ENCODE assay signal across 19 cellular contexts in the genomic region with DNA sequence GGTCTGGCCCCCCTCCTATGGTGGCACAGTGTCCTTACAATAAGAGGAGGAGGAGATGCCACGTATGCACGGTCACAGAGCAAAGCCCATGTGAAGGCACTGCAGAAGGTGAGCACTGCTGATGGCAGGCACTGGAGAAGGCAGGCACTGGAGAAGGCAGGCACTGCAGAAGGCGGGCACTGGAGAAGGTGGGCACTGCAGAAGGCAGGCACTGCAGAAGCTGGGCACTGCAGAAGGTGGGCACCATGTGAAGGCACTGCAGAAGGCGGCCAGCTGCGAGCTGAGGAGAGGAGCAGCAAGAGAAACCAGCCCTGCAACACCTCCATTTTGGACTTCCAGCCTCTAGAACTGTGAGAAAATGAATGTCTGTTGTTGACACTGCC. TPM values are rescaled to one million over a fixed set of nuclear protein-coding genes. Genes with fewer than 3 reads are reported as not detected.
DNase-seq lines count a peak whose midpoint lies in the region; ATAC-seq and TF ChIP-seq lines count a peak whose summit lies in the region.
"Had no signal": no experiment of that assay in that cellular context is flagged by ENCODE, and none has a peak within 500 bp of the region (broad histone marks: within the 10 kb centered on the region; RNA-seq: fewer than 3 reads in every experiment).

No MANE protein-coding gene starts in this region.

- no peaks in the 10 kb centered on the region for H3K36me3 ChIP-seq in CD8-positive, alpha-beta T cell (ENCODE audit: insufficient read depth, low read length)
- H3K36me3 ChIP-seq: adrenal gland, gastrocnemius medialis, neural progenitor cell, SJCRH30 had no signal

- no peaks in the 10 kb centered on the region for H3K9me3 Mint-ChIP-seq in T-helper 2 cell treated with Interferon-gamma antibody and Interleukin-4, amounts not matched to agents 5 μg/mL and 100 μg/mL, for 36 hours
- H3K9me3 Mint-ChIP-seq in CD8-positive, alpha-beta T cell, result no peaks in the 10 kb centered on the region
- H3K9me3 Mint-ChIP-seq in activated CD4-positive, alpha-beta memory T cell treated with anti-CD3 and anti-CD28 coated beads, Interleukin-2, amount 10 ng/mL, durations not matched to agents 7 days and 5 days, result peaks cover 2% of the 10 kb centered on the region
- peaks cover 0 to 19% (median 8%) of the 10 kb centered on the region in 6 donors for H3K9me3 Mint-ChIP-seq in immature natural killer cell

- peak overlapping the region; percentile 20 for H3K27ac Mint-ChIP-seq in T-helper 2 cell treated with Interferon-gamma antibody and Interleukin-4, amounts not matched to agents 5 μg/mL and 100 μg/mL, for 36 hours
- H3K27ac Mint-ChIP-seq in CD8-positive, alpha-beta T cell, result peak overlapping the region; percentile 87
- H3K27ac Mint-ChIP-seq in activated CD4-positive, alpha-beta memory T cell treated with anti-CD3 and anti-CD28 coated beads, Interleukin-2, amount 10 ng/mL, durations not matched to agents 7 days and 5 days, result peak overlapping the region; percentile 84
- peak overlapping the region; percentile 99 to 100 (median 99) for H3K27ac Mint-ChIP-seq in immature natural killer cell
- H3K27ac Mint-ChIP-seq: neural progenitor cell had no signal

- H3K4me1 Mint-ChIP-seq in T-helper 2 cell treated with Interferon-gamma antibody and Interleukin-4, amounts not matched to agents 5 μg/mL and 100 μg/mL, for 36 hours (ENCODE audit: low read depth), result peaks cover 42% of the 10 kb centered on the region
- peaks cover 33% of the 10 kb centered on the region for H3K4me1 Mint-ChIP-seq in CD8-positive, alpha-beta T cell (ENCODE audit: low read depth)
- peaks cover 45% of the 10 kb centered on the region for H3K4me1 Mint-ChIP-seq in activated CD4-positive, alpha-beta memory T cell treated with anti-CD3 and anti-CD28 coated beads, Interleukin-2, amount 10 ng/mL, durations not matched to agents 7 days and 5 days
- H3K4me1 Mint-ChIP-seq in immature natural killer cell, result peaks cover 51 to 59% of the 10 kb centered on the region in 2 donors

- H3K4me3 Mint-ChIP-seq in T-helper 2 cell treated with Interferon-gamma antibody and Interleukin-4, amounts not matched to agents 5 μg/mL and 100 μg/mL, for 36 hours, result peak overlapping the region; percentile 76
- H3K4me3 Mint-ChIP-seq in CD8-positive, alpha-beta T cell, result peak overlapping the region; percentile 76
- no peak overlapping the region for H3K4me3 Mint-ChIP-seq in activated CD4-positive, alpha-beta memory T cell treated with anti-CD3 and anti-CD28 coated beads, Interleukin-2, amount 10 ng/mL, durations not matched to agents 7 days and 5 days
- H3K4me3 Mint-ChIP-seq in immature natural killer cell, result peak overlapping the region; percentile 87 to 94 (median 90)
- H3K4me3 Mint-ChIP-seq: neural progenitor cell had no signal

- ATAC-seq in CD8-positive, alpha-beta T cell, result no peak
- ATAC-seq in HG02970 (IDR thresholded peaks at IDR 0.05; ENCODE audit: low FRiP score, unreplicated experiment), result no peak
- ATAC-seq: gastrocnemius medialis, HCT116 had no signal

- DNase-seq in T-helper 2 cell treated with Interferon-gamma antibody and Interleukin-4, amounts not matched to agents 5 μg/mL and 100 μg/mL, for 36 hours (ENCODE audit: low spot score), result no peak
- no peak for DNase-seq in T-helper 2 cell
- DNase-seq in CD8-positive, alpha-beta T cell, result no peak
- DNase-seq in activated CD4-positive, alpha-beta memory T cell treated with anti-CD3 and anti-CD28 coated beads, Interleukin-2, amount 10 ng/mL, durations not matched to agents 7 days and 5 days, result no peak
- peak in 1 of 3 donors; percentile 14 for DNase-seq in immature natural killer cell
- DNase-seq in iPS-NIHi11 (ENCODE audit: low spot score), result no peak
- DNase-seq in caudate nucleus (lab: John Stamatoyannopoulos, UW), result no peak
- DNase-seq: adrenal gland, gastrocnemius medialis, kidney glomerular epithelial cell, NCI-H187 treated with DMSO at 0.1 percent for 48 hours, NCI-H226, SJCRH30 had no signal

- CTCF ChIA-PET in CD8-positive, alpha-beta T cell (lab: Charles Lee), result interaction anchor here (1.1 kb wide), 1 partner anchor 9 kb away, joined by 3 read pairs; no protein-coding TSS in a partner anchor
- CTCF ChIA-PET in activated CD4-positive, alpha-beta memory T cell treated with anti-CD3 and anti-CD28 coated beads, Interleukin-2, amount 10 ng/mL, durations not matched to agents 7 days and 5 days (lab: Charles Lee), result interaction anchor here (1.7 kb wide), 1 partner anchor 40 kb away, joined by 9 read pairs; no protein-coding TSS in a partner anchor

- H3K27ac ChIP-seq in CD8-positive, alpha-beta T cell (ENCODE audit: low read depth, low read length), result no peak overlapping the region
- H3K27ac ChIP-seq in caudate nucleus (ENCODE audit: low read depth, low read length), result no peak overlapping the region
- H3K27ac ChIP-seq: 22Rv1, adrenal gland, gastrocnemius medialis, neural progenitor cell, SJCRH30 had no signal

- no peak overlapping the region for H3K4me3 ChIP-seq in CD8-positive, alpha-beta T cell (ENCODE audit: low read depth, low read length)
- H3K4me3 ChIP-seq: adrenal gland, gastrocnemius medialis, K562, neural progenitor cell, SJCRH30, skin epidermis had no signal

- POLR2A ChIA-PET in CD8-positive, alpha-beta T cell (lab: Charles Lee), result interaction anchor here (2.1 kb wide), 1 partner anchor 183 kb away, joined by 5 read pairs; a partner anchor contains a TSS
- POLR2A ChIA-PET in activated CD4-positive, alpha-beta memory T cell treated with anti-CD3 and anti-CD28 coated beads, Interleukin-2, amount 10 ng/mL, durations not matched to agents 7 days and 5 days (lab: Charles Lee), result interaction anchor here (1.1 to 5.7 kb wide), 3 partner anchors 18 to 121 kb away, joined by 3 to 87 read pairs (median 6); a partner anchor contains a TSS

- H3K9me3 ChIP-seq in CD8-positive, alpha-beta T cell (ENCODE audit: low read length), result no peaks in the 10 kb centered on the region
- H3K9me3 ChIP-seq: adrenal gland, gastrocnemius medialis, SJCRH30 had no signal

- intact Hi-C loops in CD8-positive, alpha-beta T cell (cut with DNase I, micrococcal nuclease), result no loop called here

- no peaks in the 10 kb centered on the region for H3K27me3 ChIP-seq in CD8-positive, alpha-beta T cell (ENCODE audit: insufficient read depth, low read length)
- H3K27me3 ChIP-seq: adrenal gland, gastrocnemius medialis, neural progenitor cell, SJCRH30 had no signal

- no peak for TF ChIP-seq CTCF in CD8-positive, alpha-beta T cell (IDR thresholded peaks at IDR 0.05)

- no peaks in the 10 kb centered on the region for H3K36me3 Mint-ChIP-seq in T-helper 2 cell treated with Interferon-gamma antibody and Interleukin-4, amounts not matched to agents 5 μg/mL and 100 μg/mL, for 36 hours (ENCODE audit: low read depth)
- H3K36me3 Mint-ChIP-seq in CD8-positive, alpha-beta T cell, result no peaks in the 10 kb centered on the region
- H3K36me3 Mint-ChIP-seq in activated CD4-positive, alpha-beta memory T cell treated with anti-CD3 and anti-CD28 coated beads, Interleukin-2, amount 10 ng/mL, durations not matched to agents 7 days and 5 days (ENCODE audit: low read depth), result no peaks in the 10 kb centered on the region
- peaks cover 0 to 13% (median 4%) of the 10 kb centered on the region in 3 donors for H3K36me3 Mint-ChIP-seq in immature natural killer cell
- H3K36me3 Mint-ChIP-seq: neural progenitor cell had no signal

- no peaks in the 10 kb centered on the region for H3K27me3 Mint-ChIP-seq in T-helper 2 cell treated with Interferon-gamma antibody and Interleukin-4, amounts not matched to agents 5 μg/mL and 100 μg/mL, for 36 hours (ENCODE audit: low read depth)
- H3K27me3 Mint-ChIP-seq in CD8-positive, alpha-beta T cell (ENCODE audit: low read depth), result no peaks in the 10 kb centered on the region
- no peaks in the 10 kb centered on the region for H3K27me3 Mint-ChIP-seq in activated CD4-positive, alpha-beta memory T cell treated with anti-CD3 and anti-CD28 coated beads, Interleukin-2, amount 10 ng/mL, durations not matched to agents 7 days and 5 days
- peaks cover 9 to 21% (median 19%) of the 10 kb centered on the region in 3 donors for H3K27me3 Mint-ChIP-seq in immature natural killer cell (ENCODE audit: low read depth in 3 of 3)

- H3K4me1 ChIP-seq in CD8-positive, alpha-beta T cell (ENCODE audit: insufficient read depth, low read length), result peaks cover 34% of the 10 kb centered on the region
- H3K4me1 ChIP-seq: adrenal gland, neural progenitor cell had no signal

RNA-seq across cellular contexts. Expression of a gene that starts 46.3 kb away (rescaled TPM):
- total RNA-seq in CD8-positive, alpha-beta T cell, result 10 to 100 TPM; 78.7 to 83.3 TPM
- total RNA-seq in activated CD4-positive, alpha-beta memory T cell treated with anti-CD3 and anti-CD28 coated beads, Interleukin-2, amount 10 ng/mL, durations not matched to agents 7 days and 5 days, result 10 to 100 TPM; 55.4 to 62.6 TPM
- polyA plus RNA-seq in immature natural killer cell, result 10 to 100 TPM in 2 of 3 donors, 1 to 10 TPM in 1; 10.0 to 18.1 (median 10.7) TPM

Comparison
In these comparisons a context has a peak if more than half of its experiments do, and no peak if none do; other contexts are left out.
1. H3K27ac Mint-ChIP-seq: peak in every context shown above with its lines; median percentile 99 in immature natural killer cell; 87 in CD8-positive, alpha-beta T cell; 84 in activated CD4-positive, alpha-beta memory T cell treated with anti-CD3 and anti-CD28 coated beads, Interleukin-2, amount 10 ng/mL, durations not matched to agents 7 days and 5 days; 20 in T-helper 2 cell treated with Interferon-gamma antibody and Interleukin-4, amounts not matched to agents 5 μg/mL and 100 μg/mL, for 36 hours.